In genomic region chr11:47768090-47768620, GRCh38 we compare ENCODE assay signal across 8 cellular contexts. TPM values are rescaled to one million over a fixed set of nuclear protein-coding genes. Genes with fewer than 3 reads are reported as not detected.
DNase-seq lines count a peak whose midpoint lies in the region; TF ChIP-seq lines count a peak whose summit lies in the region.

No MANE protein-coding gene starts in this region.

- peak overlapping the region; percentile 47; the same call in 1 of the 2 replicates for H2AFZ ChIP-seq in Loucy (ENCODE audit: low read length)

- in situ Hi-C loops in brain microvascular endothelial cell (cut with HindIII; ENCODE audit: low pct_ligation_motif_present, low sequenced_read_pairs), result no loop called here

- H3K9me2 ChIP-seq in Loucy (replicated peaks; ENCODE audit: low read depth, low read length), result no peaks in the 10 kb centered on the region

- peaks cover 51% of the 10 kb centered on the region for H3K79me2 ChIP-seq in Loucy (ENCODE audit: insufficient read depth, low read length)

- H3F3A ChIP-seq in Loucy (ENCODE audit: low read depth), result no peaks in the 10 kb centered on the region

- H3K4me3 ChIP-seq in Loucy (ENCODE audit: low read length, poor library complexity, severe bottlenecking), result peak overlapping the region; percentile 88
- peak overlapping the region; percentile 65 for H3K4me3 ChIP-seq in brain microvascular endothelial cell (ENCODE audit: low read depth, low read length)
- H3K4me3 ChIP-seq in iPS-15b (ENCODE audit: low read depth, low read length), result peak overlapping the region; percentile 76

- TF ChIP-seq CTCF in Loucy (conservative IDR thresholded peaks at IDR 0.05; ENCODE audit: low read length) (no peak; the same call in 1 of the 2 replicates), brain microvascular endothelial cell (IDR thresholded peaks at IDR 0.05; ENCODE audit: low read depth, low read length, missing control alignments) (peak; percentile 14)

- H4K20me1 ChIP-seq in Loucy (ENCODE audit: insufficient read depth, low read length, poor library complexity, severe bottlenecking), result peaks cover 34% of the 10 kb centered on the region

- H3K9me3 ChIP-seq in Loucy (ENCODE audit: insufficient read depth, low read depth, low read length), result no peaks in the 10 kb centered on the region
- H3K9me3 ChIP-seq in iPS-15b (ENCODE audit: control insufficient read depth, insufficient read depth, low read length), result no peaks in the 10 kb centered on the region

- H3K4me2 ChIP-seq in Loucy (ENCODE audit: low read depth, low read length, poor library complexity, severe bottlenecking), result peak overlapping the region; percentile 88

- H3K9ac ChIP-seq in Loucy (ENCODE audit: low read depth, low read length, poor library complexity, severe bottlenecking), result peak overlapping the region; percentile 100
- peak overlapping the region; percentile 94 for H3K9ac ChIP-seq in iPS-15b (ENCODE audit: low read depth, low read length)

- DNase-seq in DMS153 treated with DMSO at 0.1 percent for 48 hours (lab: John Stamatoyannopoulos, UW; ENCODE audit: unreplicated experiment) (peak; percentile 83), SHP77 treated with DMSO at 0.1 percent for 48 hours (lab: John Stamatoyannopoulos, UW) (peak; percentile 70), brain microvascular endothelial cell (peak; percentile 53), retina (peak; percentile 72), mesenteric fat pad (ENCODE audit: low spot score) (no peak)
- DNase-seq in effector CD8-positive, alpha-beta T cell (lab: John Stamatoyannopoulos, UW), result no peak

- H3K27me3 ChIP-seq in Loucy (ENCODE audit: insufficient read depth, low read length, poor library complexity, severe bottlenecking) (no peaks in the 10 kb centered on the region), brain microvascular endothelial cell (replicated peaks) (no peaks in the 10 kb centered on the region), iPS-15b (ENCODE audit: control insufficient read depth, insufficient read depth, low read length) (no peaks in the 10 kb centered on the region)

- H3K4me1 ChIP-seq in Loucy (ENCODE audit: insufficient read depth, low read length, poor library complexity, severe bottlenecking) (peaks cover 21% of the 10 kb centered on the region), iPS-15b (ENCODE audit: control insufficient read depth, insufficient read depth, low read length) (peaks cover 8% of the 10 kb centered on the region)

- peak overlapping the region; percentile 97 for H3K27ac ChIP-seq in brain microvascular endothelial cell

- H3K36me3 ChIP-seq in Loucy (ENCODE audit: insufficient read depth, low read length) (peaks cover 4% of the 10 kb centered on the region; the same call in 1 of the 2 replicates), brain microvascular endothelial cell (replicated peaks) (peaks cover 15% of the 10 kb centered on the region), iPS-15b (ENCODE audit: control insufficient read depth, insufficient read depth, low read length) (peaks cover 8% of the 10 kb centered on the region)

RNA-seq across cellular contexts. Expression of gene FNBP4, which starts 1.0 kb away (rescaled TPM):
- total RNA-seq in mesenteric fat pad, result 89.9 TPM

RNA-seq across cellular contexts. Expression of gene AGBL2, which starts 53.0 kb away (rescaled TPM):
- 0.42 TPM for total RNA-seq in mesenteric fat pad

Comparison
In these comparisons a context has a peak if more than half of its experiments do, and no peak if none do; other contexts are left out.
1. DNase-seq: peak in DMS153 treated with DMSO at 0.1 percent for 48 hours (single experiment), SHP77 treated with DMSO at 0.1 percent for 48 hours (single experiment), brain microvascular endothelial cell (single experiment) and retina (single experiment); none in mesenteric fat pad (single experiment) and effector CD8-positive, alpha-beta T cell (single experiment).
2. Peak in every context shown above with its lines, with median percentiles within 50 percentile points of each other: H3K4me3 ChIP-seq.